In the genomic region with DNA sequence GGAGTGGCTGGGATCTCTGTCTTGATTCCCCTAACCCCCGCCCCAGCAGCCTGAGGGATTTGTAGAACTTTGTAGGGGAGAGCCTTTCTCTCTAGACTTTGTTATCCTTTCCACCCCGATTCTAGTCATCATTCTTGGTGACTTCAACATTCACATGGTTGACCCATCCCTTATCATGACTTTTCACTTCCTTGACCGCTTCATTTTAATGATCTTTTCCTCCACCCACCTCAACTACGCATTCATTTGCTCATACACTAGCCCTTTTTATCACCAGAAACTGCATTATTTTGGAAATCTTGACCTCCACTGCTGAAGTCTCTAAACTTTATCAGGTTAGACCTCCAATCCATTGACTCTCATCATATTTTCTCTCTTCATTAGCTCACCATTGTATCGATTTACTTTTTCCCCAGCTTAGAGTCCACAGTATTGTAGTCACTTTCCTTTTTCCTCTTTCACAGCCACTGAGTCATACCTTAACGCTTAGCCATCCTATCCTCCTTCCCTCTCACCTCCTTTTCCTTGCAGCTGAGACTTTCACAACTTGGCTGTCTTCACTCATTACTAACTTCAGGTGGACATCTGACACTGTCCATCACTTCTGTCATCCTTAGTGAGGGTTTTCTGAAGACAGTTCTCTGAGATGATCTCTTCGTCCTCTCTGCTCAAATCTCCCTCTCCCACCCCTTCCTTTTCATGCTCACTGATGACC, we compare ENCODE assay signal across 27 cellular contexts.
DNase-seq lines count a peak whose midpoint lies in the region; ATAC-seq, FAIRE-seq and TF ChIP-seq lines count a peak whose summit lies in the region.
"Had no signal": no experiment of that assay in that cellular context is flagged by ENCODE, and none has a peak within 500 bp of the region (broad histone marks: within the 10 kb centered on the region; RNA-seq: fewer than 3 reads in every experiment).

No MANE protein-coding gene starts in this region.

- no peak overlapping the region for H3K4me3 Mint-ChIP-seq in activated CD4-positive, alpha-beta T cell treated with anti-CD3 and anti-CD28 coated beads, Interleukin-2, amount 10 ng/mL, durations not matched to agents 7 days and 5 days
- H3K4me3 Mint-ChIP-seq: activated naive CD4-positive, alpha-beta T cell treated with anti-CD3 and anti-CD28 coated beads, Interleukin-2, amount 10 ng/mL, durations not matched to agents 7 days and 5 days; activated T-helper 1 cell treated with anti-CD3 and anti-CD28 coated beads, Interleukin-12 subunit alpha, Interleukin-12 subunit beta, Interleukin-2, Interleukin-4 antibody, amounts not matched to agents 30 ng/mL and 10 ng/mL and 1 ng/mL, durations not matched to agents 14 hours and 24 hours and 36 hours; CD4-positive, alpha-beta T cell; dendritic cell treated with granulocyte-macrophage colony-stimulating factor and Interleukin-4, amounts not matched to agents 40 ng/mL and 50 ng/mL, for 4 days; naive thymus-derived CD8-positive, alpha-beta T cell had no signal

- no peaks in the 10 kb centered on the region for H3K36me3 ChIP-seq in PC-3 (ENCODE audit: low read depth, low read length)
- H3K36me3 ChIP-seq: MG63, ovary, thoracic aorta, WERI-Rb-1 had no signal

- peak; percentile 89 for ATAC-seq in PC-3
- no peak for ATAC-seq in HG03045 (IDR thresholded peaks at IDR 0.05; ENCODE audit: unreplicated experiment)
- ATAC-seq: left lobe of liver; naive thymus-derived CD8-positive, alpha-beta T cell; sciatic nerve had no signal

- no peak for TF ChIP-seq POLR2A in H54 (IDR thresholded peaks at IDR 0.05; ENCODE audit: low read depth, low read length)

- peak overlapping the region; percentile 12 for H2AFZ ChIP-seq in PC-3 (ENCODE audit: low read length)

- H3K27me3 ChIP-seq in PC-3 (ENCODE audit: low read length): no peaks in the 10 kb centered on the region
- H3K27me3 ChIP-seq: MG63, ovary had no signal

- H3K4me2 ChIP-seq in PC-3 (ENCODE audit: low read length): peak overlapping the region; percentile 59

- TF ChIP-seq CTCF in PC-3 (conservative IDR thresholded peaks at IDR 0.05; ENCODE audit: low read depth, low read length) (no peak), epithelial cell of esophagus (IDR thresholded peaks at IDR 0.05; ENCODE audit: insufficient read depth, low read depth, low read length, missing control alignments) (no peak)

- no peaks in the 10 kb centered on the region for H4K20me1 ChIP-seq in PC-3 (ENCODE audit: low read length)

- H3K79me2 ChIP-seq in PC-3 (ENCODE audit: low read length): no peaks in the 10 kb centered on the region

- BruUV-seq in PC-3 (replicated peaks; lab: Mats Ljungman, UMichigan): no TSS peak

- intact Hi-C loops in PC-3 (cut with micrococcal nuclease): no loop called here

- no peaks in the 10 kb centered on the region for H3K9me2 ChIP-seq in PC-3 (replicated peaks; ENCODE audit: low read length)

- H3K4me1 ChIP-seq in PC-3 (ENCODE audit: insufficient read depth, low read length): peaks cover 28% of the 10 kb centered on the region

- H3K36me3 Mint-ChIP-seq in activated CD4-positive, alpha-beta T cell treated with anti-CD3 and anti-CD28 coated beads, Interleukin-2, amount 10 ng/mL, durations not matched to agents 7 days and 5 days (ENCODE audit: low read depth): no peaks in the 10 kb centered on the region
- H3K36me3 Mint-ChIP-seq: activated naive CD4-positive, alpha-beta T cell treated with anti-CD3 and anti-CD28 coated beads, Interleukin-2, amount 10 ng/mL, durations not matched to agents 7 days and 5 days; IgD-negative memory B cell had no signal

- DNase-seq in H54 (ENCODE audit: insufficient read length, low spot score) (no peak), PC-3 (peak; percentile 74), epithelial cell of esophagus (ENCODE audit: low read depth) (peak; percentile 73), renal cortical epithelial cell (ENCODE audit: low read depth) (peak; percentile 33), iPS-NIHi7 (ENCODE audit: extremely low spot score) (no peak)
- DNase-seq in activated CD4-positive, alpha-beta T cell treated with anti-CD3 and anti-CD28 coated beads, Interleukin-2, amount 10 ng/mL, durations not matched to agents 7 days and 5 days: no peak
- DNase-seq: activated naive CD4-positive, alpha-beta T cell treated with anti-CD3 and anti-CD28 coated beads, Interleukin-2, amount 10 ng/mL, durations not matched to agents 7 days and 5 days; CD4-positive, alpha-beta T cell; central memory CD4-positive, alpha-beta T cell; GDM1; GOT3; head of caudate nucleus; MG63; naive thymus-derived CD8-positive, alpha-beta T cell; NCI-H2081 treated with DMSO at 0.1 percent for 48 hours; NCI-H446 treated with DMSO at 0.1 percent for 48 hours; ovary; Right ventricle myocardium superior; stimulated activated naive CD4-positive, alpha-beta T cell treated with Interleukin-2 at 50 U/mL for 16 hours; WERI-Rb-1 had no signal

- H3K27ac Mint-ChIP-seq in activated CD4-positive, alpha-beta T cell treated with anti-CD3 and anti-CD28 coated beads, Interleukin-2, amount 10 ng/mL, durations not matched to agents 7 days and 5 days: no peak overlapping the region
- H3K27ac Mint-ChIP-seq: activated naive CD4-positive, alpha-beta T cell treated with anti-CD3 and anti-CD28 coated beads, Interleukin-2, amount 10 ng/mL, durations not matched to agents 7 days and 5 days; activated T-helper 1 cell treated with anti-CD3 and anti-CD28 coated beads, Interleukin-12 subunit alpha, Interleukin-12 subunit beta, Interleukin-2, Interleukin-4 antibody, amounts not matched to agents 30 ng/mL and 10 ng/mL and 1 ng/mL, durations not matched to agents 14 hours and 24 hours and 36 hours; CD4-positive, alpha-beta T cell; dendritic cell treated with granulocyte-macrophage colony-stimulating factor and Interleukin-4, amounts not matched to agents 40 ng/mL and 50 ng/mL, for 4 days; IgD-negative memory B cell had no signal

- no peaks in the 10 kb centered on the region for H3K27me3 Mint-ChIP-seq in activated CD4-positive, alpha-beta T cell treated with anti-CD3 and anti-CD28 coated beads, Interleukin-2, amount 10 ng/mL, durations not matched to agents 7 days and 5 days
- H3K27me3 Mint-ChIP-seq: activated naive CD4-positive, alpha-beta T cell treated with anti-CD3 and anti-CD28 coated beads, Interleukin-2, amount 10 ng/mL, durations not matched to agents 7 days and 5 days; CD4-positive, alpha-beta T cell; dendritic cell treated with granulocyte-macrophage colony-stimulating factor and Interleukin-4, amounts not matched to agents 40 ng/mL and 50 ng/mL, for 4 days had no signal

- peak overlapping the region; percentile 20; the same call in 1 of the 2 replicates for H3K9ac ChIP-seq in PC-3 (ENCODE audit: low read length)

- H3K27ac ChIP-seq in PC-3 (ENCODE audit: low read length): peak overlapping the region; percentile 87
- H3K27ac ChIP-seq: ovary, thoracic aorta, WERI-Rb-1 had no signal

- H3F3A ChIP-seq in PC-3 (ENCODE audit: low read length, unreplicated experiment): no peaks in the 10 kb centered on the region

- CTCF ChIA-PET in PC-3 (lab: Charles Lee): no interaction called here
- CTCF ChIA-PET in activated CD4-positive, alpha-beta T cell treated with anti-CD3 and anti-CD28 coated beads, Interleukin-2, amount 10 ng/mL, durations not matched to agents 7 days and 5 days (lab: Charles Lee): no interaction called here

- no peak overlapping the region for H3K4me3 ChIP-seq in PC-3 (ENCODE audit: low read length)
- H3K4me3 ChIP-seq in epithelial cell of esophagus (ENCODE audit: low read length): no peak overlapping the region
- H3K4me3 ChIP-seq: MG63, ovary, thoracic aorta had no signal

- no peaks in the 10 kb centered on the region for H3K9me3 Mint-ChIP-seq in activated CD4-positive, alpha-beta T cell treated with anti-CD3 and anti-CD28 coated beads, Interleukin-2, amount 10 ng/mL, durations not matched to agents 7 days and 5 days
- H3K9me3 Mint-ChIP-seq: activated naive CD4-positive, alpha-beta T cell treated with anti-CD3 and anti-CD28 coated beads, Interleukin-2, amount 10 ng/mL, durations not matched to agents 7 days and 5 days; activated T-helper 1 cell treated with anti-CD3 and anti-CD28 coated beads, Interleukin-12 subunit alpha, Interleukin-12 subunit beta, Interleukin-2, Interleukin-4 antibody, amounts not matched to agents 30 ng/mL and 10 ng/mL and 1 ng/mL, durations not matched to agents 14 hours and 24 hours and 36 hours; CD4-positive, alpha-beta T cell; dendritic cell treated with granulocyte-macrophage colony-stimulating factor and Interleukin-4, amounts not matched to agents 40 ng/mL and 50 ng/mL, for 4 days; IgD-negative memory B cell had no signal

- POLR2A ChIA-PET in PC-3 (lab: Charles Lee; ENCODE audit: unreplicated experiment): no interaction called here
- POLR2A ChIA-PET in activated CD4-positive, alpha-beta T cell treated with anti-CD3 and anti-CD28 coated beads, Interleukin-2, amount 10 ng/mL, durations not matched to agents 7 days and 5 days (lab: Charles Lee): no interaction called here

- H3K9me3 ChIP-seq in PC-3 (ENCODE audit: low read length): no peaks in the 10 kb centered on the region
- H3K9me3 ChIP-seq: MG63, ovary, thoracic aorta had no signal

- FAIRE-seq in H54 (lab: Jason Lieb, UNC): peak; percentile 78

- no peaks in the 10 kb centered on the region for H3K4me1 Mint-ChIP-seq in activated CD4-positive, alpha-beta T cell treated with anti-CD3 and anti-CD28 coated beads, Interleukin-2, amount 10 ng/mL, durations not matched to agents 7 days and 5 days
- H3K4me1 Mint-ChIP-seq: activated naive CD4-positive, alpha-beta T cell treated with anti-CD3 and anti-CD28 coated beads, Interleukin-2, amount 10 ng/mL, durations not matched to agents 7 days and 5 days; naive thymus-derived CD8-positive, alpha-beta T cell had no signal

Comparison
In these comparisons a context has a peak if more than half of its experiments do, and no peak if none do; other contexts are left out.
1. DNase-seq: peak in PC-3 (single experiment), epithelial cell of esophagus (single experiment) and renal cortical epithelial cell (single experiment); none in H54 (single experiment), activated CD4-positive, alpha-beta T cell treated with anti-CD3 and anti-CD28 coated beads, Interleukin-2, amount 10 ng/mL, durations not matched to agents 7 days and 5 days (single experiment) and iPS-NIHi7 (single experiment).